1 cellular context compared by ENCODE assay signal in the genomic region with DNA sequence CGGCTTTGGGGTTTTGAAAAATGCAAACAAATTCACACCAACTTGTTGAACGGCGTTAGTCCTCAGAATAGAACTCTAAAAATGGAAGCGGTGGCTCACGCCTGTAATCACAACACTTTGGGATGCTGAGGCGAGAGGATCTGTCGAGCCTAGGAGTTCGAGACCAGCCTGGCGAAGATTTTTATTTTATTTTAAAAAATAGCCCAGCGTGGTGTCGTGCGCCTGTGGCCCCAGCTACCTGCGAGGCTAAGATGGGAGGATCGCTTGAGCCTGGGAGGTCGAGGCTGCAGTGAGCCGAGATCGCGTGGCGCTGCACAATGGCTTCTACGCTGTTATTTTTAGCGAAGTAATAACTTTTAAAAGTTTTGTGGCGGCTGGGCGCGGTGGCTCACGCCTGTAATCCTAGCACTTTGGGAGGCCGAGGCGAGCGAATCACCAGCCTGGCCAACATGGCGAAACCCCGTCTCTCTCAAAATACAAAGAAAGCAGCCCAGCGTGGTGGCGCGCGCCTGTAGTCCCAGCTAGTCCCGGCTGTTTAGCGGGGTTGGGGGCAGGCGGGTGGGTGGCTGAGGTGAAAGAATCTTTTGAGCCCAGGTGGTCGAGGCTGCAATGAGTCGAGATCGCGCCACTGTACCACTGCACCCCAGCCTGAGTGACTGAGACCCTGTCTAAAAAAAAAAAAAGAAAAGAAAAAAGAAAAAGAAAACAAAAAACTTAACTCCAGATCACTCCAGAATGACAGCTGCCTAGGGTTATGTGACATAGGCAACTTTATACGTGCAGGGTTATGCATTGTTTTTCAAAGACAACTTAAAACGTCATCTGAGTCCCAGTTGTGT.
TF ChIP-seq lines count a peak whose summit lies in the region.

No MANE protein-coding gene starts in this region.

TF ChIP-seq in K562, 482 proteins besides CTCF, POLR2A, EP300 and RAD21 (continued from another document):
- TF ChIP-seq CHD7 (IDR thresholded peaks at IDR 0.05; ENCODE audit: low read depth, low read length) (no peak), PRPF4 (IDR thresholded peaks at IDR 0.05; ENCODE audit: insufficient read depth, low read depth, low read length, poor library complexity, severe bottlenecking) (no peak)
TF ChIP-seq in K562: peak in this region for 0.
